12 cellular contexts compared by ENCODE assay signal in the genomic region with DNA sequence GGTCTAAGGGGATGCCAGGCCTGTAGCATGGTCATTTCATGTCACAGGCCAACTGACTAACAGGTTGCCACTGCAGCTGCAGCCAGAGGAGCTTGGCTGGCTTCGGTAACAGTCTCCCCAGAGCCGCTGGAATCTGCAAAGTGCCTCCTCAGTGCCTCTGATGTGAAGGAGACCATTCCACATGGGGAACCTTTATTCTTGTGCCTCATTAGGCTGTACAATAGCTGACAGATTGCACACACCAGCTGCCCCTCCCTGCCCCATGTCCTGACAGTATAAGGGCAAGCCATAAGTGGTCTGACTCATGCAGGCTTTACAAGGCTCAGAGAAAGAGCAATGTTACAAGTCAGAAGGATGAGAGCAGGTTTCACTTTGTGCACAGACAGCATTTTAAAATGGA.
DNase-seq lines count a peak whose midpoint lies in the region; ATAC-seq and TF ChIP-seq lines count a peak whose summit lies in the region.
"Had no signal": no experiment of that assay in that cellular context is flagged by ENCODE, and none has a peak within 500 bp of the region (broad histone marks: within the 10 kb centered on the region; RNA-seq: fewer than 3 reads in every experiment).

No MANE protein-coding gene starts in this region.

- H3K9me2 ChIP-seq in SK-N-SH: no peaks in the 10 kb centered on the region
- H3K9me2 ChIP-seq in hepatocyte (replicated peaks; ENCODE audit: insufficient read depth): no peaks in the 10 kb centered on the region

- H3K4me2 ChIP-seq in SK-N-SH (peak overlapping the region; percentile 53; the same call in 1 of the 2 replicates), hepatocyte (peak overlapping the region; percentile 27)

- no peak for ATAC-seq in GM21528 (IDR thresholded peaks at IDR 0.05; ENCODE audit: low FRiP score, unreplicated experiment)
- no peak for ATAC-seq in naive thymus-derived CD8-positive, alpha-beta T cell
- ATAC-seq: activated T-cell treated with anti-CD3 and anti-CD28 coated beads, Interleukin-2, amount 50 U/mL, for 4 hours; effector memory CD8-positive, alpha-beta T cell; T-helper 17 cell had no signal

- no peak for TF ChIP-seq RAD21 in SK-N-SH (IDR thresholded peaks at IDR 0.05; ENCODE audit: low read length)

- H4K20me1 ChIP-seq in SK-N-SH (ENCODE audit: insufficient read depth): no peaks in the 10 kb centered on the region
- H4K20me1 ChIP-seq in hepatocyte (ENCODE audit: insufficient read depth, poor library complexity, severe bottlenecking): no peaks in the 10 kb centered on the region

- H3K4me1 Mint-ChIP-seq in naive thymus-derived CD8-positive, alpha-beta T cell: peaks cover 0 to 2% (median 0%) of the 10 kb centered on the region in 4 donors
- H3K4me1 Mint-ChIP-seq: T-helper 17 cell had no signal

- H3K4me3 Mint-ChIP-seq in naive thymus-derived CD8-positive, alpha-beta T cell: no peak overlapping the region
- H3K4me3 Mint-ChIP-seq: activated T-cell treated with anti-CD3 and anti-CD28 coated beads, Interleukin-2, amount 50 U/mL, for 4 hours; effector memory CD8-positive, alpha-beta T cell; T-helper 17 cell had no signal

- H3K27ac Mint-ChIP-seq in naive thymus-derived CD8-positive, alpha-beta T cell: no peak overlapping the region
- H3K27ac Mint-ChIP-seq: effector memory CD8-positive, alpha-beta T cell; T-helper 17 cell had no signal

- H3K4me1 ChIP-seq in SK-N-SH (ENCODE audit: control insufficient read depth in 1 of 2, insufficient read depth in 2 of 2, low read depth in 1 of 2, low read length in 1 of 2): peaks cover 0 to 10% of the 10 kb centered on the region in 2 experiments; a peak in 3 of 4 replicates
- no peaks in the 10 kb centered on the region for H3K4me1 ChIP-seq in hepatocyte (ENCODE audit: insufficient read depth)

- TF ChIP-seq EP300 in SK-N-SH (IDR thresholded peaks at IDR 0.05; ENCODE audit: borderline replicate concordance in 1 of 2, low read depth in 1 of 2, low read length in 1 of 2): no peak

- no peaks in the 10 kb centered on the region for H3K79me2 ChIP-seq in SK-N-SH (ENCODE audit: insufficient read depth)
- no peaks in the 10 kb centered on the region for H3K79me2 ChIP-seq in hepatocyte

- CTCF ChIA-PET in AG04449 (lab: Yijun Ruan, JAX): interaction anchor here (1.2 to 2.5 kb wide), 2 partner anchors 10 to 33 kb away, joined by 3 to 9 read pairs; no protein-coding TSS in a partner anchor
- CTCF ChIA-PET in SK-N-SH (lab: Yijun Ruan, JAX): no interaction called here

- no CpG with 5 or more reads among the region's 2 CpGs for WGBS in SK-N-SH (ENCODE audit: low lambda C conversion rate)
- WGBS in hepatocyte (ENCODE audit: low lambda C conversion rate, missing lambda C conversion rate): 56% methylated on average over 2 of the region's 2 CpGs

- H3K9me3 Mint-ChIP-seq in naive thymus-derived CD8-positive, alpha-beta T cell: no peaks in the 10 kb centered on the region
- H3K9me3 Mint-ChIP-seq: activated T-cell treated with anti-CD3 and anti-CD28 coated beads, Interleukin-2, amount 50 U/mL, for 4 hours; effector memory CD8-positive, alpha-beta T cell had no signal

- DNase-seq in AG04449 (ENCODE audit: low read depth, low spot score): peak; percentile 36
- peak; percentile 22 for DNase-seq in HK-2 (ENCODE audit: unreplicated experiment)
- no peak for DNase-seq in SK-N-SH
- DNase-seq in hepatocyte (ENCODE audit: low spot score): peak; percentile 71
- DNase-seq in globus pallidus (ENCODE audit: low spot score): no peak
- no peak for DNase-seq in inferior parietal cortex (ENCODE audit: extremely low spot score)
- no peak for DNase-seq in naive thymus-derived CD8-positive, alpha-beta T cell
- DNase-seq: activated T-cell treated with anti-CD3 and anti-CD28 coated beads, Interleukin-2, amount 50 U/mL, for 4 hours; effector memory CD8-positive, alpha-beta T cell; NCI-H1048; T-helper 17 cell had no signal

- H3K27ac ChIP-seq in SK-N-SH (ENCODE audit: low read depth in 2 of 2, low read length in 1 of 2) (peak overlapping the region in 1 of 2 experiments; percentile 36; a peak in 2 of 4 replicates), hepatocyte (no peak overlapping the region)

- H3K27me3 ChIP-seq in SK-N-SH (ENCODE audit: insufficient read depth): no peaks in the 10 kb centered on the region
- no peaks in the 10 kb centered on the region for H3K27me3 ChIP-seq in hepatocyte

- no peaks in the 10 kb centered on the region for H3K27me3 Mint-ChIP-seq in naive thymus-derived CD8-positive, alpha-beta T cell
- H3K27me3 Mint-ChIP-seq: effector memory CD8-positive, alpha-beta T cell; T-helper 17 cell had no signal

- no peaks in the 10 kb centered on the region for H3K9me3 ChIP-seq in SK-N-SH
- no peaks in the 10 kb centered on the region for H3K9me3 ChIP-seq in hepatocyte (ENCODE audit: low read depth)

- no peak for TF ChIP-seq CTCF in AG04449 (IDR thresholded peaks at IDR 0.05; ENCODE audit: insufficient read depth, low read length, missing control alignments)
- no peak for TF ChIP-seq CTCF in SK-N-SH (IDR thresholded peaks at IDR 0.05)
- no peak for TF ChIP-seq CTCF in hepatocyte (IDR thresholded peaks at IDR 0.05; ENCODE audit: poor library complexity)

- H3K9ac ChIP-seq in SK-N-SH: no peak overlapping the region

- H3K4me3 ChIP-seq in AG04449 (ENCODE audit: low read depth, low read length): no peak overlapping the region
- no peak overlapping the region; a peak in 1 of 4 replicates for H3K4me3 ChIP-seq in SK-N-SH (ENCODE audit: low read depth in 2 of 2, low read length in 1 of 2)
- H3K4me3 ChIP-seq in hepatocyte: no peak overlapping the region

- H3K36me3 Mint-ChIP-seq in naive thymus-derived CD8-positive, alpha-beta T cell: no peaks in the 10 kb centered on the region

- no peaks in the 10 kb centered on the region for H3F3A ChIP-seq in SK-N-SH (replicated peaks; ENCODE audit: insufficient read depth)

- H2AFZ ChIP-seq in SK-N-SH (ENCODE audit: low read depth): peak overlapping the region; percentile 42; the same call in 1 of the 2 replicates
- H2AFZ ChIP-seq in hepatocyte: no peak overlapping the region

- POLR2A ChIA-PET in AG04449 (lab: Yijun Ruan, JAX) (no interaction called here), SK-N-SH (lab: Yijun Ruan, JAX) (no interaction called here)
- POLR2A ChIA-PET in naive thymus-derived CD8-positive, alpha-beta T cell (lab: Charles Lee): no interaction called here

- H3K36me3 ChIP-seq in SK-N-SH (replicated peaks in 1 of 2; ENCODE audit: control insufficient read depth in 1 of 2, insufficient read depth in 2 of 2, low read length in 1 of 2): no peaks in the 10 kb centered on the region
- no peaks in the 10 kb centered on the region for H3K36me3 ChIP-seq in hepatocyte (replicated peaks; ENCODE audit: insufficient read depth, low read depth)

TF ChIP-seq in SK-N-SH, 30 proteins besides CTCF, POLR2A, EP300 and RAD21:
- TF ChIP-seq MAX (IDR thresholded peaks at IDR 0.05; ENCODE audit: low read depth) (0 out of 2 replicates have a peak, but pooled peaks have one; percentile 42), RXRA (IDR thresholded peaks at IDR 0.05; ENCODE audit: borderline replicate concordance, low read depth) (no peak), USF2 (IDR thresholded peaks at IDR 0.05; ENCODE audit: borderline replicate concordance, low read depth, low read length) (no peak), JUND (IDR thresholded peaks at IDR 0.05) (peak; percentile 76), TEAD4 (IDR thresholded peaks at IDR 0.05; ENCODE audit: borderline replicate concordance, insufficient read depth) (no peak), FOSL2 (IDR thresholded peaks at IDR 0.05; ENCODE audit: borderline replicate concordance, low read depth) (peak; percentile 73; the same call in 1 of the 2 replicates), POLR2AphosphoS5 (IDR thresholded peaks at IDR 0.05; ENCODE audit: low read depth, low read length) (peak; percentile 41; the same call in 1 of the 2 replicates), EZH2phosphoT487 (IDR thresholded peaks at IDR 0.05; ENCODE audit: borderline replicate concordance, low read depth) (no peak), CHD2 (IDR thresholded peaks at IDR 0.05; ENCODE audit: low read length, partially characterized antibody) (no peak), PBX3 (IDR thresholded peaks at IDR 0.05) (peak; percentile 61), NFIC (IDR thresholded peaks at IDR 0.05; ENCODE audit: borderline replicate concordance) (no peak), YY1 (IDR thresholded peaks at IDR 0.05; ENCODE audit: low read depth) (no peak), TCF12 (IDR thresholded peaks at IDR 0.05) (peak; percentile 75), GATA2 (CRISPR knock-in tag; IDR thresholded peaks at IDR 0.05) (no peak)
- TF ChIP-seq, protein P1, sequence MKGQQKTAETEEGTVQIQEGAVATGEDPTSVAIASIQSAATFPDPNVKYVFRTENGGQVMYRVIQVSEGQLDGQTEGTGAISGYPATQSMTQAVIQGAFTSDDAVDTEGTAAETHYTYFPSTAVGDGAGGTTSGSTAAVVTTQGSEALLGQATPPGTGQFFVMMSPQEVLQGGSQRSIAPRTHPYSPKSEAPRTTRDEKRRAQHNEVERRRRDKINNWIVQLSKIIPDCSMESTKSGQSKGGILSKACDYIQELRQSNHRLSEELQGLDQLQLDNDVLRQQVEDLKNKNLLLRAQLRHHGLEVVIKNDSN (IDR thresholded peaks at IDR 0.05; ENCODE audit: borderline replicate concordance, low read depth): no peak

Comparison
In these comparisons a context has a peak if more than half of its experiments do, and no peak if none do; other contexts are left out.
1. DNase-seq: peak in AG04449 (single experiment), HK-2 (single experiment) and hepatocyte (single experiment); none in SK-N-SH (single experiment), globus pallidus (single experiment), inferior parietal cortex (single experiment) and naive thymus-derived CD8-positive, alpha-beta T cell (0 of 10).